In the genomic region with DNA sequence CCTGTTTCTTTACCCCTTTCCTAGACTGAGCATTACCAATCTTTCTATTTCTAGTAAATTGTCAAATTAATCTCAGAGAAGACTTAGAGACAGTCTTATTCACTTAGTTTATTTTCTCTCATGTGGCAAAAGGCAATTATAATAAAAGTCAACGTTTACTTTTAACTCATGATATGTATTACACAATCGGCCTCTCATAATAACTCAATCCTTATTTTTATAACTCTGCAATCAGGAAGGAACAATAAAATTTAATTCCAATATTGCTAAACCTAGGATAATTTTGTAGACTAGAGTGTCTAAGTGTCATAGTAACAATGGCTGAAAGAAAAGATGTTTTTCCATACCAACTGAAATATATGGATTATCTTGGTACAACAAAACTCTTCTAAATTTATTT, we compare ENCODE assay signal across 36 cellular contexts.
"Had no signal": no experiment of that assay in that cellular context is flagged by ENCODE, and none has a peak within 500 bp of the region (broad histone marks: within the 10 kb centered on the region; RNA-seq: fewer than 3 reads in every experiment).

No MANE protein-coding gene starts in this region.

- FAIRE-seq: RCC 7860 had no signal

- DNase-seq: activated CD4-positive, alpha-beta memory T cell treated with anti-CD3 and anti-CD28 coated beads, Interleukin-2, amount 10 ng/mL, durations not matched to agents 7 days and 5 days; activated CD4-positive, alpha-beta T cell treated with anti-CD3 and anti-CD28 coated beads for 1 hour; activated CD4-positive, alpha-beta T cell treated with anti-CD3 and anti-CD28 coated beads for 48 hours; activated CD4-positive, CD25-positive, alpha-beta regulatory T cell; activated CD8-positive, alpha-beta memory T cell treated with anti-CD3 and anti-CD28 coated beads for 24 hours; activated CD8-positive, alpha-beta memory T cell treated with anti-CD3 and anti-CD28 coated beads, Interleukin-2, amount 10 ng/mL, durations not matched to agents 7 days and 5 days; activated CD8-positive, alpha-beta memory T cell treated with anti-CD3 and anti-CD28 coated beads, Interleukin-2, amount 50 U/mL, for 48 hours; activated effector memory CD4-positive, alpha-beta T cell treated with anti-CD3 and anti-CD28 coated beads, Interleukin-2, amount 50 U/mL, for 16 hours; activated naive CD4-positive, alpha-beta T cell; activated naive CD4-positive, alpha-beta T cell treated with anti-CD3 and anti-CD28 coated beads, Interleukin-2, amount 50 U/mL, for 16 hours; activated naive CD8-positive, alpha-beta T cell treated with anti-CD3 and anti-CD28 coated beads for 36 hours; activated T-cell treated with anti-CD3 and anti-CD28 coated beads, Interleukin-2, amount 50 U/mL, for 48 hours; amniotic stem cell; aorta; brain microvascular endothelial cell; central memory CD4-positive, alpha-beta T cell; Karpas-422; NCI-H1105 treated with DMSO at 0.1 percent for 48 hours; NCI-H1436; NCI-H1694 treated with DMSO at 0.1 percent for 48 hours; NCI-H2029; NCI-H345; NCI-H524 treated with DMSO at 0.1 percent for 48 hours; NCI-H748 treated with DMSO at 0.1 percent for 48 hours; NK-92 treated with Interleukin-12 subunit alpha and Interleukin-12 subunit beta, amount 100 ng/mL, for 24 hours; PC-9; SIG-M5; SW 1271; T-helper 1 cell; T-helper 2 cell; T-helper 9 cell; WERI-Rb-1 had no signal

- H3K36me3 ChIP-seq: brain microvascular endothelial cell, WERI-Rb-1 had no signal

- ATAC-seq: activated CD8-positive, alpha-beta memory T cell treated with anti-CD3 and anti-CD28 coated beads, Interleukin-2, amount 10 ng/mL, durations not matched to agents 7 days and 5 days; activated T-helper 17 cell treated with anti-CD3 and anti-CD28 coated beads, Interleukin-2, amount 50 U/mL, for 72 hours; Right ventricle myocardium inferior had no signal

- H3K27ac ChIP-seq: brain microvascular endothelial cell, PC-9, RWPE1, WERI-Rb-1 had no signal

- H3K4me3 ChIP-seq: PC-9 had no signal

- H3K27me3 ChIP-seq: brain microvascular endothelial cell had no signal
